20 cellular contexts compared by ENCODE assay signal in genomic region chr4:39668835-39669234, GRCh38. TPM values are rescaled to one million over a fixed set of nuclear protein-coding genes. Genes with fewer than 3 reads are reported as not detected.
DNase-seq lines count a peak whose midpoint lies in the region; ATAC-seq and TF ChIP-seq lines count a peak whose summit lies in the region.
"Had no signal": no experiment of that assay in that cellular context is flagged by ENCODE, and none has a peak within 500 bp of the region (broad histone marks: within the 10 kb centered on the region; RNA-seq: fewer than 3 reads in every experiment).

No MANE protein-coding gene starts in this region.

- H3K27me3 ChIP-seq in upper lobe of right lung, result no peaks in the 10 kb centered on the region
- H3K27me3 ChIP-seq: BE2C; BLaER1 treated with 17β-estradiol and CSF1 and Interleukin-3, amounts not matched to agents 10 nM and 100 nM had no signal

- no peaks in the 10 kb centered on the region for H3K4me1 ChIP-seq in upper lobe of right lung
- H3K4me1 ChIP-seq: BE2C; BLaER1 treated with 17β-estradiol and CSF1 and Interleukin-3, amounts not matched to agents 10 nM and 100 nM had no signal

- no peaks in the 10 kb centered on the region for H3K36me3 ChIP-seq in upper lobe of right lung
- H3K36me3 ChIP-seq: BE2C; BLaER1 treated with 17β-estradiol and CSF1 and Interleukin-3, amounts not matched to agents 10 nM and 100 nM had no signal

- H3K9me3 Mint-ChIP-seq in HFFc6 (peaks cover 5% of the 10 kb centered on the region; the same call in 1 of the 2 replicates), brain (peaks cover 0 to 15% (median 3%) of the 10 kb centered on the region in 5 experiments)
- H3K9me3 Mint-ChIP-seq: CD4-positive, alpha-beta T cell had no signal

- H3K36me3 Mint-ChIP-seq in HFFc6 (ENCODE audit: low read depth), result 0 out of 2 replicates have a peak, but pooled peaks cover 5% of the 10 kb centered on the region
- no peaks in the 10 kb centered on the region for H3K36me3 Mint-ChIP-seq in brain
- H3K36me3 Mint-ChIP-seq: CD14-positive monocyte; CD8-positive, alpha-beta memory T cell had no signal

- no peaks in the 10 kb centered on the region for H3K9me3 ChIP-seq in upper lobe of right lung
- H3K9me3 ChIP-seq: BE2C had no signal

- H3K27me3 Mint-ChIP-seq in HFFc6 (ENCODE audit: insufficient read depth) (peaks cover 4% of the 10 kb centered on the region; the same call in 1 of the 2 replicates), brain (no peaks in the 10 kb centered on the region)
- H3K27me3 Mint-ChIP-seq: CD4-positive, alpha-beta T cell had no signal

- DNase-seq in NCI-H1694 treated with DMSO at 0.1 percent for 48 hours (lab: John Stamatoyannopoulos, UW), result peak; percentile 27
- DNase-seq in NCI-H1694 (lab: John Stamatoyannopoulos, UW), result no peak
- DNase-seq in HFFc6, result peak; percentile 1
- no peak for DNase-seq in upper lobe of right lung
- DNase-seq in NCI-H1105 (lab: John Stamatoyannopoulos, UW), result no peak
- no peak for DNase-seq in GF-D8 (lab: John Stamatoyannopoulos, UW)
- DNase-seq in GDM1 (lab: John Stamatoyannopoulos, UW), result no peak
- DNase-seq: BE2C; CD4-positive, alpha-beta T cell; CD8-positive, alpha-beta memory T cell; DMS 273 treated with DMSO at 0.1 percent for 48 hours; DMS79; EL; GM23248; H7; HCEC 1CT had no signal

- no peak overlapping the region for H3K27ac ChIP-seq in upper lobe of right lung
- H3K27ac ChIP-seq: 22Rv1; BLaER1 treated with 17β-estradiol and CSF1 and Interleukin-3, amounts not matched to agents 10 nM and 100 nM; GM23248 had no signal

- intact Hi-C loops in upper lobe of right lung (cut with DNase I), result no loop called here

- TF ChIP-seq CTCF in HFFc6 (IDR thresholded peaks at IDR 0.05), result no peak
- TF ChIP-seq CTCF in brain (conservative IDR thresholded peaks at IDR 0.05), result no peak
- no peak for TF ChIP-seq CTCF in upper lobe of right lung (IDR thresholded peaks at IDR 0.05)

- H3K4me3 Mint-ChIP-seq in HFFc6 (no peak overlapping the region), brain (no peak overlapping the region)
- H3K4me3 Mint-ChIP-seq: CD14-positive monocyte; CD4-positive, alpha-beta T cell; CD8-positive, alpha-beta memory T cell had no signal

- H3K27ac Mint-ChIP-seq in HFFc6 (no peak overlapping the region), brain (peak overlapping the region in 3 of 5 experiments; percentile 39 to 85 (median 70))
- H3K27ac Mint-ChIP-seq: CD14-positive monocyte; CD4-positive, alpha-beta T cell; CD8-positive, alpha-beta memory T cell had no signal

- no peak overlapping the region for H3K4me3 ChIP-seq in upper lobe of right lung
- H3K4me3 ChIP-seq: BLaER1 treated with 17β-estradiol and CSF1 and Interleukin-3, amounts not matched to agents 10 nM and 100 nM; GM23248 had no signal

- ATAC-seq in upper lobe of right lung, result peak; percentile 10

- H3K4me1 Mint-ChIP-seq in HFFc6 (ENCODE audit: low read depth) (peaks cover 12% of the 10 kb centered on the region), brain (no peaks in the 10 kb centered on the region)
- H3K4me1 Mint-ChIP-seq: CD14-positive monocyte; CD8-positive, alpha-beta memory T cell had no signal

RNA-seq across cellular contexts. Expression of gene UBE2K, which starts 29.1 kb away (rescaled TPM):
- 100 to 1,000 TPM in 2 of 6 experiments, 10 to 100 TPM in 4; 84.8 to 104 (median 90.6) TPM for total RNA-seq in HFFc6 (2021; fragmentation: NEBNext Ultra II Directional; extraction: Animal tissue kit (Norgen Biotek cat#: 25700))
- polyA plus RNA-seq in brain (ENCODE audit: insufficient read depth, low read depth, low replicate concordance), result 46.1 TPM
- total RNA-seq in upper lobe of right lung, result 51.4 TPM

RNA-seq across cellular contexts. Expression of gene SMIM14, which starts 30.2 kb away (rescaled TPM):
- total RNA-seq in HFFc6 (2021; fragmentation: NEBNext Ultra II Directional; extraction: Animal tissue kit (Norgen Biotek cat#: 25700)), result 10 to 100 TPM; 26.6 to 35.0 (median 29.2) TPM
- 77.0 TPM for polyA plus RNA-seq in brain (ENCODE audit: insufficient read depth, low read depth, low replicate concordance)
- total RNA-seq in upper lobe of right lung, result 53.8 TPM

Comparison
In these comparisons a context has a peak if more than half of its experiments do, and no peak if none do; other contexts are left out.
1. DNase-seq: peak in NCI-H1694 treated with DMSO at 0.1 percent for 48 hours (single experiment) and HFFc6 (single experiment); none in NCI-H1694 (single experiment), upper lobe of right lung (single experiment), NCI-H1105 (single experiment), GF-D8 (single experiment) and GDM1 (single experiment).